24 cellular contexts compared by ENCODE assay signal in the genomic region with DNA sequence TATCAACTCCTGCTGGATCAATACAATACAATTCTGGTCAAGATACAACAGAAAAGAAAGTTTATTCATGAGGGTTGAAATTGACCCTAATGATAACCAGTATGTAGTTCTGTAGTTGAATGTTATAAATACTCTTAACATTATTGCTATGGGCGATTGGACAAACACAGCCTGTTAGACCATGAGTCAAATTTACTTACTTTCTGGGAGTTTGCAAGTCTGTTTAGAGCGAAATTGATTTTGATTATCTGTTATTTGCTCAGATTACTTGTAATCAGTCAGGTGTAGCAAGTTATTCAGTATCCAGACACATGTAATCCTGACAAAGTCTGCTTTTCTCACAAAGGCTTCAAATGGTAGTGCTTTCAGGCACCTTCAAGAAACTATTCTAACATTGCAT.
DNase-seq lines count a peak whose midpoint lies in the region; ATAC-seq, FAIRE-seq and TF ChIP-seq lines count a peak whose summit lies in the region.
"Had no signal": no experiment of that assay in that cellular context is flagged by ENCODE, and none has a peak within 500 bp of the region (broad histone marks: within the 10 kb centered on the region; RNA-seq: fewer than 3 reads in every experiment).

No MANE protein-coding gene starts in this region.

- no peaks in the 10 kb centered on the region for H3K9me3 Mint-ChIP-seq in nephron progenitor cell
- H3K9me3 Mint-ChIP-seq: CD14-positive monocyte, HFFc6 had no signal

- FAIRE-seq in urothelium cell line (lab: Jason Lieb, UNC): no peak
- FAIRE-seq: GM12878 had no signal

- H3K4me1 Mint-ChIP-seq in nephron progenitor cell: peaks cover 18% of the 10 kb centered on the region
- H3K4me1 Mint-ChIP-seq: CD14-positive monocyte had no signal

- no peak overlapping the region for H3K4me3 Mint-ChIP-seq in nephron progenitor cell
- H3K4me3 Mint-ChIP-seq: CD14-positive monocyte; CD8-positive, alpha-beta memory T cell; HFFc6 had no signal

- no peak for TF ChIP-seq CTCF in nephron progenitor cell (IDR thresholded peaks at IDR 0.05)

- ATAC-seq in HG02798 (IDR thresholded peaks at IDR 0.05; ENCODE audit: poor library complexity, unreplicated experiment): no peak
- ATAC-seq in HG02588 (IDR thresholded peaks at IDR 0.05; ENCODE audit: unreplicated experiment): no peak
- ATAC-seq: GM12878, Panc1 had no signal

- H3K27ac Mint-ChIP-seq in nephron progenitor cell: peak overlapping the region; percentile 66
- H3K27ac Mint-ChIP-seq: CD14-positive monocyte, HFFc6 had no signal

- DNase-seq in DMS53 (lab: John Stamatoyannopoulos, UW): peak; percentile 5
- no peak for DNase-seq in DMS53 treated with DMSO at 0.1 percent for 48 hours (lab: John Stamatoyannopoulos, UW; ENCODE audit: unreplicated experiment)
- peak; percentile 72 for DNase-seq in kidney tubule cell (ENCODE audit: low spot score)
- no peak for DNase-seq in nephron progenitor cell
- no peak for DNase-seq in urothelium cell line (ENCODE audit: low spot score)
- DNase-seq: BE2C; CD8-positive, alpha-beta memory T cell; GDM1; GOT3; HFFc6; NCI-H1092; NCI-H1417 treated with DMSO at 0.1 percent for 48 hours; NCI-H187; NCI-H2081 treated with DMSO at 0.1 percent for 48 hours; NCI-H2171; NCI-H226; NCI-H510A; NCI-H69; SHP77 had no signal

- no peaks in the 10 kb centered on the region for H3K36me3 Mint-ChIP-seq in nephron progenitor cell (ENCODE audit: low read depth)
- H3K36me3 Mint-ChIP-seq: CD14-positive monocyte had no signal

- no peaks in the 10 kb centered on the region for H3K27me3 Mint-ChIP-seq in nephron progenitor cell (ENCODE audit: low read depth, poor library complexity)
- H3K27me3 Mint-ChIP-seq: CD8-positive, alpha-beta memory T cell had no signal

Comparison
In these comparisons a context has a peak if more than half of its experiments do, and no peak if none do; other contexts are left out.
1. DNase-seq: peak in DMS53 (single experiment) and kidney tubule cell (single experiment); none in DMS53 treated with DMSO at 0.1 percent for 48 hours (single experiment), nephron progenitor cell (single experiment) and urothelium cell line (single experiment).